Comparison of ENCODE assay signal across 1 cellular context in genomic region chr7:151341357-151342101, GRCh38.
A peak's percentile ranks its signal among the peaks of the same experiment; 100 is the strongest.
TF ChIP-seq lines count a peak whose summit lies in the region.

TSS of gene NUB1 (plus strand) at chr7:151341812. CDS start at chr7:151345350, 3,538 bp downstream.

TF ChIP-seq in K562, 482 proteins besides CTCF, POLR2A, EP300 and RAD21 (continued from another document):
- no peak for TF ChIP-seq ZNF449 (CRISPR knock-in tag; IDR thresholded peaks at IDR 0.05)
- peak; percentile 94 for TF ChIP-seq PCBP1 (IDR thresholded peaks at IDR 0.05; ENCODE audit: low read depth, low read length, poor library complexity, severe bottlenecking)
- no peak for TF ChIP-seq SPI1 (IDR thresholded peaks at IDR 0.05; ENCODE audit: borderline replicate concordance, low read depth, low read length)
- no peak for TF ChIP-seq BCL6 (CRISPR knock-in tag; IDR thresholded peaks at IDR 0.05)
- peak; percentile 92 for TF ChIP-seq ZFX (CRISPR knock-in tag; IDR thresholded peaks at IDR 0.05)
- TF ChIP-seq TAF9B (IDR thresholded peaks at IDR 0.05; ENCODE audit: partially characterized antibody), result no peak
- TF ChIP-seq CCNT2 (IDR thresholded peaks at IDR 0.05; ENCODE audit: borderline replicate concordance, extremely low read depth, insufficient read length, low read depth, low read length), result peak; percentile 74
- peak; percentile 76 for TF ChIP-seq TAF1 (IDR thresholded peaks at IDR 0.05; ENCODE audit: control insufficient read depth, extremely low read depth, insufficient read depth, low read length, severe bottlenecking)
- no peak for TF ChIP-seq ZBTB34 (CRISPR knock-in tag; IDR thresholded peaks at IDR 0.05)
- TF ChIP-seq HDAC8 (tag; IDR thresholded peaks at IDR 0.05), result no peak
- TF ChIP-seq ZNF3 (CRISPR knock-in tag; IDR thresholded peaks at IDR 0.05), result no peak
- TF ChIP-seq ETV6 (IDR thresholded peaks at IDR 0.05; ENCODE audit: borderline replicate concordance in 1 of 2, low read depth in 2 of 2, low read length in 1 of 2), result no peak
- no peak for TF ChIP-seq ETV6 (CRISPR knock-in tag; IDR thresholded peaks at IDR 0.05; ENCODE audit: borderline replicate concordance)
- TF ChIP-seq COPS2 (conservative IDR thresholded peaks at IDR 0.05), result no peak
- TF ChIP-seq ZC3H4 (CRISPR knock-in tag; IDR thresholded peaks at IDR 0.05; ENCODE audit: borderline replicate concordance), result no peak
TF ChIP-seq in K562: peak in this region for 112.
